8 cellular contexts compared by ENCODE assay signal in the genomic region with DNA sequence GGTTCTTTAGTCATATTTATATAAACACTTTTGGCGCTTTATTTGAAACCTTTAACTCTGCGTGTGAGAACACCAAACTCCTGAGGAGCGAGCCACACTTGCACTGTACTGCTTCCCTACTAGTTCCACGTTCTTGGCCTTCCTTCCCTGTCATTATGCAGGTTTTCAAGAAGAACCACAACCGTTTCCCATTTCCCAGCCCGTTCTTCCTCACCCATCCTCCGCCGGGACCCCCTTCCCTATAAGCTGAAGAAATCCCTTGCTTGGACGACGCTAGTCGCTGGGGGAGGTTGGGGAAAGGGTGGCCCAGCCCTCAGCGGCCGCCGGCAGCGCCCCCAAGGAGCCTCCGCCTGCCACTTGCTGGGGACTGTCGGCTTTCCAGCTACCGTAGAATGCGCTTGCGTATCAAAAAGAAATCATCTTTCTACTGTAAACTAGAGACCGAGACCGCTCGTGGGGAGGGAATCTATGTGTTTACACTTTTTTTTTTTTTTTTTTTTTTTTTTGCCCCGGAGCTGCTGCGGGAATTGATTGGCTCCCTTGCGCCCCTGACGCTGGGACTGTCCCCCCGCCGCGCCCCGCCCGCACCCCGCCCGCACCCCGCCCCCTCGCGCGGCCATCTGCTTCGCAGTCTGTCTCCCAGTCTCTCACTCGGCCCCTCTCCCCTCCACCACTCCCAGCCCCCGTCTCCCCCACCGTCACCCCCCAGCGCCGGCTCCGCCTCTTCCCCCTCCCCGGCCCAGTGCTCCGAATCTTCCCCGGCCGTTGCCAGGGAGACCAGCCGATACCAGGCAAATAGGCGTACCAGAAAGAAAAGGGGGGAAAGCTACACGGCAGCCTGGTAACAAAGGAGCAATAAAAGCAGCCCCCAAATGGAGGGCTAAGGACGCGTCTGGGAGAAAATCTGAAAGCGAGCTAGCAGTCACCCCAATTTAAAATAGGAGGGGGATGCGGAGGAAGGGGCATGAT. TPM values are rescaled to one million over a fixed set of nuclear protein-coding genes. Genes with fewer than 3 reads are reported as not detected.
DNase-seq lines count a peak whose midpoint lies in the region; ATAC-seq and TF ChIP-seq lines count a peak whose summit lies in the region.

No MANE protein-coding gene starts in this region.

- peaks cover 5% of the 10 kb centered on the region for H4K20me1 ChIP-seq in osteoblast (ENCODE audit: insufficient read depth, low read length)

- POLR2A ChIA-PET in HEK293T (lab: Yijun Ruan, JAX): interaction anchor here (0.7 to 3.0 kb wide), 6 partner anchors 8 to 1068 kb away, joined by 3 to 13 read pairs (median 3); no protein-coding TSS in a partner anchor

- peak in 5 of 9 donors; percentile 8 to 53 (median 47) for TF ChIP-seq CTCF in heart right ventricle (IDR thresholded peaks at IDR 0.05)
- TF ChIP-seq CTCF in osteoblast (IDR thresholded peaks at IDR 0.05; ENCODE audit: extremely low read depth, low read depth, low read length): no peak

- peak; percentile 98 for DNase-seq in DMS79 (lab: John Stamatoyannopoulos, UW)
- DNase-seq in HEK293T (ENCODE audit: extremely low spot score): peak; percentile 69
- DNase-seq in NCI-H524 (lab: John Stamatoyannopoulos, UW): peak; percentile 92 to 96
- peak; percentile 76 for DNase-seq in amniotic stem cell (lab: John Stamatoyannopoulos, UW)
- DNase-seq in heart right ventricle: peak; percentile 79 to 82
- peak; percentile 95 for DNase-seq in osteoblast (ENCODE audit: insufficient read length, low spot score, missing footprints)
- DNase-seq in HPDE6-E6E7 (ENCODE audit: extremely low spot score): no peak
- no peak for DNase-seq in stimulated activated CD8-positive, alpha-beta memory T cell treated with anti-CD3 and anti-CD28 coated beads, Interleukin-4, amount 100 ng/mL, for 48 hours

- H3K4me3 ChIP-seq in heart right ventricle (peak overlapping the region; percentile 22 to 93 (median 76)), osteoblast (ENCODE audit: insufficient read depth, low read length) (peak overlapping the region; percentile 90)

- peak overlapping the region; percentile 66 to 99 (median 94) for H3K27ac ChIP-seq in heart right ventricle
- peak overlapping the region; percentile 99 for H3K27ac ChIP-seq in osteoblast (ENCODE audit: low read depth, low read length)

- intact Hi-C loops in heart right ventricle (cut with DNase I): loop anchor here (2.0 to 10.0 kb wide), 23 partner anchors 52 to 1073 kb away; no protein-coding TSS in a partner anchor

- CTCF ChIA-PET in HEK293T (lab: Yijun Ruan, JAX): interaction anchor here (0.5 to 1.4 kb wide), 3 partner anchors 24 to 365 kb away, joined by 3 to 7 read pairs (median 3); no protein-coding TSS in a partner anchor

- no peaks in the 10 kb centered on the region for H3K36me3 ChIP-seq in heart right ventricle
- no peaks in the 10 kb centered on the region for H3K36me3 ChIP-seq in osteoblast (ENCODE audit: insufficient read depth, low read length)

- H2AFZ ChIP-seq in osteoblast (ENCODE audit: low read length): peak overlapping the region; percentile 91

- 3% methylated on average over 52 to 56 of the region's 56 CpGs for WGBS in heart right ventricle, 2 donors

- ATAC-seq in heart right ventricle: peak; percentile 14 to 56 (median 36)

- H3K79me2 ChIP-seq in osteoblast (ENCODE audit: insufficient read depth, low read length): peaks cover 33% of the 10 kb centered on the region

- H3K9me3 ChIP-seq in heart right ventricle (no peaks in the 10 kb centered on the region), osteoblast (ENCODE audit: low read depth, low read length) (no peaks in the 10 kb centered on the region)

- H3K4me1 ChIP-seq in heart right ventricle (peaks cover 0 to 33% (median 17%) of the 10 kb centered on the region in 9 donors), osteoblast (ENCODE audit: insufficient read depth, low read length) (peaks cover 7% of the 10 kb centered on the region)

- H3K4me2 ChIP-seq in osteoblast (ENCODE audit: insufficient read depth, low read length): peak overlapping the region; percentile 89

- H3K27me3 ChIP-seq in heart right ventricle (peaks cover 0 to 9% (median 0%) of the 10 kb centered on the region in 7 donors), osteoblast (ENCODE audit: insufficient read depth, low read length) (no peaks in the 10 kb centered on the region)

TF ChIP-seq in HEK293T, 16 proteins besides CTCF, POLR2A, EP300 and RAD21:
- no peak for TF ChIP-seq FOXM1 (IDR thresholded peaks at IDR 0.05; ENCODE audit: borderline replicate concordance)
- TF ChIP-seq L3MBTL2 (conservative IDR thresholded peaks at IDR 0.05): peak; percentile 58
- no peak for TF ChIP-seq TARDBP (IDR thresholded peaks at IDR 0.05)
- TF ChIP-seq HDGF (IDR thresholded peaks at IDR 0.05; ENCODE audit: borderline replicate concordance): no peak
- TF ChIP-seq ZNF384 (IDR thresholded peaks at IDR 0.05): peak; percentile 88
- TF ChIP-seq SUZ12 (IDR thresholded peaks at IDR 0.05): no peak
- no peak for TF ChIP-seq LEF1 (IDR thresholded peaks at IDR 0.05; ENCODE audit: borderline replicate concordance)
- TF ChIP-seq FOXA1 (IDR thresholded peaks at IDR 0.05): no peak
- TF ChIP-seq BHLHE40 (IDR thresholded peaks at IDR 0.05; ENCODE audit: borderline replicate concordance): no peak
- TF ChIP-seq, protein P1, sequence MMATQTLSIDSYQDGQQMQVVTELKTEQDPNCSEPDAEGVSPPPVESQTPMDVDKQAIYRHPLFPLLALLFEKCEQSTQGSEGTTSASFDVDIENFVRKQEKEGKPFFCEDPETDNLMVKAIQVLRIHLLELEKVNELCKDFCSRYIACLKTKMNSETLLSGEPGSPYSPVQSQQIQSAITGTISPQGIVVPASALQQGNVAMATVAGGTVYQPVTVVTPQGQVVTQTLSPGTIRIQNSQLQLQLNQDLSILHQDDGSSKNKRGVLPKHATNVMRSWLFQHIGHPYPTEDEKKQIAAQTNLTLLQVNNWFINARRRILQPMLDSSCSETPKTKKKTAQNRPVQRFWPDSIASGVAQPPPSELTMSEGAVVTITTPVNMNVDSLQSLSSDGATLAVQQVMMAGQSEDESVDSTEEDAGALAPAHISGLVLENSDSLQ (IDR thresholded peaks at IDR 0.05): no peak
- TF ChIP-seq CTBP1 (IDR thresholded peaks at IDR 0.05; ENCODE audit: borderline replicate concordance): no peak

RNA-seq across cellular contexts. Expression of gene MARCKS, which starts 2.3 kb away (rescaled TPM):
- total RNA-seq in heart right ventricle (10 to 100 TPM; 12.9 to 65.2 (median 16.1) TPM), osteoblast (535 and 570 TPM in 2 replicates)
- 10 to 100 TPM in 1 of 2 donors, 1 to 10 TPM in 1; 6.7 to 12.3 TPM for polyA plus RNA-seq in heart right ventricle

Comparison
In these comparisons a context has a peak if more than half of its experiments do, and no peak if none do; other contexts are left out.
1. DNase-seq: peak in DMS79 (single experiment), HEK293T (single experiment), NCI-H524 (2 of 2), amniotic stem cell (single experiment), heart right ventricle (2 of 2) and osteoblast (single experiment); none in HPDE6-E6E7 (single experiment) and stimulated activated CD8-positive, alpha-beta memory T cell treated with anti-CD3 and anti-CD28 coated beads, Interleukin-4, amount 100 ng/mL, for 48 hours (single experiment).